Comparison of ENCODE assay signal across 9 cellular contexts in genomic region chr2:20421988-20422678, GRCh38. TPM values are rescaled to one million over a fixed set of nuclear protein-coding genes. Genes with fewer than 3 reads are reported as not detected.
DNase-seq lines count a peak whose midpoint lies in the region; ATAC-seq and TF ChIP-seq lines count a peak whose summit lies in the region.
"Had no signal": no experiment of that assay in that cellular context is flagged by ENCODE, and none has a peak within 500 bp of the region (broad histone marks: within the 10 kb centered on the region; RNA-seq: fewer than 3 reads in every experiment).

No MANE protein-coding gene starts in this region.

- no peaks in the 10 kb centered on the region for H3K9me3 Mint-ChIP-seq in activated T-cell treated with anti-CD3 and anti-CD28 coated beads, Interleukin-2, amount 50 U/mL, for 4 hours

- H3K36me3 ChIP-seq in lung (ENCODE audit: control insufficient read depth in 2 of 2, insufficient read depth in 2 of 2, low read length in 2 of 2) (no peaks in the 10 kb centered on the region), thyroid gland (no peaks in the 10 kb centered on the region)

- H3K9me3 ChIP-seq in lung (ENCODE audit: control insufficient read depth in 2 of 2, insufficient read depth in 1 of 2, low read length in 1 of 2) (no peaks in the 10 kb centered on the region), thyroid gland (no peaks in the 10 kb centered on the region)

- no peak overlapping the region for H3K4me3 Mint-ChIP-seq in activated T-cell treated with anti-CD3 and anti-CD28 coated beads, Interleukin-2, amount 50 U/mL, for 4 hours

- no peaks in the 10 kb centered on the region for H3K36me3 Mint-ChIP-seq in activated T-cell treated with anti-CD3 and anti-CD28 coated beads, Interleukin-2, amount 50 U/mL, for 4 hours (ENCODE audit: insufficient read depth)

- TF ChIP-seq CTCF in choroid plexus epithelial cell (conservative IDR thresholded peaks at IDR 0.05; ENCODE audit: low read depth, low read length) (no peak), lung (IDR thresholded peaks at IDR 0.05; ENCODE audit: control extremely low read depth, extremely low read depth) (no peak), thyroid gland (IDR thresholded peaks at IDR 0.05) (no peak)

- H3K4me1 ChIP-seq in lung (ENCODE audit: control insufficient read depth in 2 of 2, insufficient read depth in 2 of 2, low read length in 2 of 2) (peaks cover 6 to 31% of the 10 kb centered on the region in 2 donors), thyroid gland (peaks cover 30 to 51% of the 10 kb centered on the region in 2 donors)

- peak; percentile 94 for DNase-seq in M059J (ENCODE audit: low read depth)
- peak; percentile 56 for DNase-seq in choroid plexus epithelial cell (ENCODE audit: low read depth)
- DNase-seq in lung (ENCODE audit: low spot score): peak; percentile 98
- peak; percentile 100 for DNase-seq in thyroid gland
- DNase-seq in superior temporal gyrus (ENCODE audit: extremely low spot score): no peak
- no peak for DNase-seq in KBM-7
- no peak for DNase-seq in activated T-cell treated with anti-CD3 and anti-CD28 coated beads, Interleukin-2, amount 50 U/mL, for 4 hours
- DNase-seq: activated T-cell treated with anti-CD3 and anti-CD28 coated beads, Interleukin-2, amount 50 U/mL, for 1 hour had no signal

- H3K27me3 Mint-ChIP-seq in activated T-cell treated with anti-CD3 and anti-CD28 coated beads, Interleukin-2, amount 50 U/mL, for 4 hours (ENCODE audit: low read depth): peaks cover 3% of the 10 kb centered on the region

- intact Hi-C loops in thyroid gland (cut with DNase I): no loop called here

- peaks cover 21% of the 10 kb centered on the region for H3K4me1 Mint-ChIP-seq in activated T-cell treated with anti-CD3 and anti-CD28 coated beads, Interleukin-2, amount 50 U/mL, for 4 hours (ENCODE audit: low read depth)

- ATAC-seq in lung (ENCODE audit: insufficient read depth, low FRiP score) (peak; percentile 75), GM21515 (IDR thresholded peaks at IDR 0.05; ENCODE audit: unreplicated experiment) (no peak)
- no peak for ATAC-seq in activated T-cell treated with anti-CD3 and anti-CD28 coated beads, Interleukin-2, amount 50 U/mL, for 4 hours

- peak overlapping the region; percentile 5 to 40 for H3K27ac ChIP-seq in lung (ENCODE audit: low read depth in 1 of 2, low read length in 1 of 2)
- peak overlapping the region; percentile 10 to 78 (median 54) for H3K27ac ChIP-seq in thyroid gland

- in situ Hi-C loops in KBM-7 (cut with MboI; ENCODE audit: low pct_unique_long_range_greater_than_20kb, low sequenced_read_pairs): no loop called here

- WGBS in lung, 2 donors: 46 to 68% methylated on average over 11 of the region's 11 CpGs
- WGBS in thyroid gland, 2 donors: 28 to 38% methylated on average over 7 to 11 of the region's 11 CpGs

- no peaks in the 10 kb centered on the region for H3K27me3 ChIP-seq in lung (ENCODE audit: control insufficient read depth, insufficient read depth)
- H3K27me3 ChIP-seq in thyroid gland: no peaks in the 10 kb centered on the region

- no peak for TF ChIP-seq POLR2A in thyroid gland (IDR thresholded peaks at IDR 0.05)

- H3K4me3 ChIP-seq in choroid plexus epithelial cell (ENCODE audit: low read depth, low read length) (no peak overlapping the region), lung (no peak overlapping the region), thyroid gland (replicated peaks in 1 of 3) (no peak overlapping the region)

RNA-seq across cellular contexts. Expression of gene RHOB, which starts 24.7 kb away (rescaled TPM):
- total RNA-seq in M059J (2014; rRNA removed; shearing (Covaris generic)): 81.9 and 102 TPM in 2 replicates
- 100 to 1,000 TPM; 239 to 258 TPM for total RNA-seq in lung
- 100 to 1,000 TPM in 1 of 2 donors, 10 to 100 TPM in 1; 93.2 to 354 TPM for polyA plus RNA-seq in lung
- total RNA-seq in thyroid gland: 100 to 1,000 TPM; 238 to 381 (median 271) TPM
- total RNA-seq in activated T-cell treated with anti-CD3 and anti-CD28 coated beads, Interleukin-2, amount 50 U/mL, for 4 hours: 10 to 100 TPM; 14.2 to 14.6 (median 14.2) TPM

Comparison
In these comparisons a context has a peak if more than half of its experiments do, and no peak if none do; other contexts are left out.
1. DNase-seq: peak in M059J (single experiment), choroid plexus epithelial cell (single experiment), lung (single experiment) and thyroid gland (2 of 2); none in superior temporal gyrus (single experiment), KBM-7 (single experiment) and activated T-cell treated with anti-CD3 and anti-CD28 coated beads, Interleukin-2, amount 50 U/mL, for 4 hours (single experiment).